8 cellular contexts compared by ENCODE assay signal in genomic region chr19:37719927-37720265, GRCh38. TPM values are rescaled to one million over a fixed set of nuclear protein-coding genes. Genes with fewer than 3 reads are reported as not detected.
DNase-seq lines count a peak whose midpoint lies in the region; ATAC-seq lines count a peak whose summit lies in the region.

No MANE protein-coding gene starts in this region.

- no peaks in the 10 kb centered on the region for H4K20me1 ChIP-seq in BLaER1

- H3K4me3 ChIP-seq in BLaER1 (peak overlapping the region; percentile 91), MG63 (peak overlapping the region; percentile 70), ectodermal cell (ENCODE audit: insufficient read depth, low read depth, low read length) (peak overlapping the region; percentile 97), neuron (ENCODE audit: low read length) (peak overlapping the region; percentile 94)

- H3K9ac ChIP-seq in BLaER1: no peak overlapping the region

- no peak for ATAC-seq in HG02623 (IDR thresholded peaks at IDR 0.05; ENCODE audit: unreplicated experiment)
- no peak for ATAC-seq in HG03175 (IDR thresholded peaks at IDR 0.05; ENCODE audit: unreplicated experiment)

- 25 to 28% methylated on average over 7 to 8 of the region's 8 CpGs for WGBS in ectodermal cell, 2 experiments

- H3K36me3 ChIP-seq in BLaER1: peaks cover 17% of the 10 kb centered on the region
- H3K36me3 ChIP-seq in MG63: no peaks in the 10 kb centered on the region
- no peaks in the 10 kb centered on the region for H3K36me3 ChIP-seq in ectodermal cell (ENCODE audit: control insufficient read depth, insufficient read depth, low read length)
- H3K36me3 ChIP-seq in neuron (ENCODE audit: insufficient read depth, low read length): peaks cover 5% of the 10 kb centered on the region

- H3K27ac ChIP-seq in BLaER1 (peak overlapping the region; percentile 80; the same call in 1 of the 2 replicates), ectodermal cell (ENCODE audit: insufficient read depth, low read depth, low read length, poor library complexity, severe bottlenecking) (no peak overlapping the region)

- H3K27me3 ChIP-seq in BLaER1: no peaks in the 10 kb centered on the region
- H3K27me3 ChIP-seq in MG63: 0 out of 2 replicates have a peak, but pooled peaks cover 2% of the 10 kb centered on the region
- no peaks in the 10 kb centered on the region for H3K27me3 ChIP-seq in ectodermal cell (ENCODE audit: control insufficient read depth, insufficient read depth, low read length, poor library complexity, severe bottlenecking)
- no peaks in the 10 kb centered on the region for H3K27me3 ChIP-seq in neuron (ENCODE audit: insufficient read depth, low read length)

- DNase-seq in MG63 (no peak), SW480 (ENCODE audit: low spot score) (no peak)
- no peak for DNase-seq in stimulated activated CD4-positive, alpha-beta T cell treated with anti-CD3 and anti-CD28 coated beads, Interleukin-4, amount 100 ng/mL, for 1 hour

- H3K9me3 ChIP-seq in BLaER1 (peaks cover 18% of the 10 kb centered on the region), MG63 (no peaks in the 10 kb centered on the region), ectodermal cell (ENCODE audit: control insufficient read depth, low read length) (no peaks in the 10 kb centered on the region), neuron (ENCODE audit: low read length) (peaks cover 8% of the 10 kb centered on the region)

- H3K4me2 ChIP-seq in BLaER1: peak overlapping the region; percentile 90

- H2AFZ ChIP-seq in neuron (ENCODE audit: low read depth, low read length): peak overlapping the region; percentile 43

- H3K4me1 ChIP-seq in BLaER1: peaks cover 11% of the 10 kb centered on the region
- no peaks in the 10 kb centered on the region for H3K4me1 ChIP-seq in ectodermal cell (ENCODE audit: control insufficient read depth, insufficient read depth, low read length)
- H3K4me1 ChIP-seq in neuron (ENCODE audit: insufficient read depth, low read length): peaks cover 7% of the 10 kb centered on the region

RNA-seq across cellular contexts. Expression of gene ZNF607, which starts 0.3 kb away (rescaled TPM):
- total RNA-seq in MG63 (2014; rRNA removed; shearing (Covaris generic); ENCODE audit: low replicate concordance): 0.89 and 1.3 TPM in 2 replicates
- 21.2 TPM for polyA plus RNA-seq in ectodermal cell (2013, experiment 1 of 4)
- polyA plus RNA-seq in ectodermal cell (2013, experiment 2 of 4): 20.8 TPM
- polyA plus RNA-seq in ectodermal cell (2013, experiment 3 of 4): 18.3 TPM
- 18.8 TPM for polyA plus RNA-seq in ectodermal cell (2013, experiment 4 of 4)

RNA-seq across cellular contexts. Expression of gene ZNF573, which starts 59.5 kb away (rescaled TPM):
- 2.1 and 2.9 TPM in 2 replicates for total RNA-seq in MG63 (2014; rRNA removed; shearing (Covaris generic); ENCODE audit: low replicate concordance)
- polyA plus RNA-seq in ectodermal cell (2013, experiment 1 of 4): 14.3 TPM
- 11.9 TPM for polyA plus RNA-seq in ectodermal cell (2013, experiment 2 of 4)
- polyA plus RNA-seq in ectodermal cell (2013, experiment 3 of 4): 8.0 TPM
- polyA plus RNA-seq in ectodermal cell (2013, experiment 4 of 4): 8.5 TPM
